ENCODE assay signal across 12 cellular contexts in the genomic region with DNA sequence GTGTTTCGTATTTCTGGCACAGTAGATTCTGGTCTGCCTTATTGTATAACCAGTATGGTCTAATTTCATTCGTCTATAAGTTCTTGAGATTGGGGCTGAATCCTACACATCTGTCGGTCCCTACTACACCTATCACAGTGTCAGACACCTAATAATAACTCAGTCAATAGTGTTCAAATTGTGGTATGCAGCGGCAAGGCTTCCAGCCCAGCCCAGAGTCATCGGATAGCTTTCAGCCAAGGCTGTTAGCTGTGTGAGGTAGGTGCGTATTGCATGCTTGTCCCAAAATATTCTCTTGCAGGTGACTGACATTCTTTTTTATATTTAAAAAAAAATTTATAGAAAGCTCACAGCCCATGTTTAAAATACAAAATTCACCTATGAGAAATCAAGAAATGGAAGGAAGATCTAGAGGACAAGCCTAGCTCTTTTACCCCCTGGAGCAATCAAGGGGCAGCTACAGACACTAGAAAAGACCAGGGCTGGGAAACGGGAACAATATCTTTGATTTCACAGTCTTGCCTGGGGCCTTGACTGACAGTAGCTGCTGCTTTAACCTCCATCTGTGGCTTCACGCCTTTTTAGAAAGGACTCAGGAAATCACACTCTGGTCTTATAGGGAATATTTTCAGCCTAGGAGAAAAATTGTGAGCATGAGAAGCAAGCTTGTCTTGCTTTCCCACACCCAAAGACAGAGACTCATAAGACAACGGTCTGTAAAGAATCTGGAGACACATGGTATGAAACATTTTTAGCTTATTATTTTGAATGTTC. TPM values are rescaled to one million over a fixed set of nuclear protein-coding genes. Genes with fewer than 3 reads are reported as not detected.
DNase-seq lines count a peak whose midpoint lies in the region; ATAC-seq and TF ChIP-seq lines count a peak whose summit lies in the region.
"Had no signal": no experiment of that assay in that cellular context is flagged by ENCODE, and none has a peak within 500 bp of the region (broad histone marks: within the 10 kb centered on the region; RNA-seq: fewer than 3 reads in every experiment).

No MANE protein-coding gene starts in this region.

- POLR2A ChIA-PET in SK-N-SH (lab: Yijun Ruan, JAX) (no interaction called here), WTC11 (lab: Charles Lee) (no interaction called here)

- H3K4me3 Mint-ChIP-seq in WTC11 = no peak overlapping the region
- H3K4me3 Mint-ChIP-seq: activated T-cell treated with anti-CD3 and anti-CD28 coated beads, Interleukin-2, amount 50 U/mL, for 24 hours; IgD-negative memory B cell had no signal

- peaks cover 0 to 8% of the 10 kb centered on the region in 2 experiments; a peak in 2 of 4 replicates for H3K4me1 ChIP-seq in SK-N-SH (ENCODE audit: control insufficient read depth in 1 of 2, insufficient read depth in 2 of 2, low read depth in 1 of 2, low read length in 1 of 2)
- H3K4me1 ChIP-seq in skeletal muscle tissue (ENCODE audit: control insufficient read depth in 3 of 3, insufficient read depth in 3 of 3, low read length in 3 of 3) = peaks cover 0 to 12% (median 4%) of the 10 kb centered on the region in 3 donors
- H3K4me1 ChIP-seq: uterus had no signal

- no peaks in the 10 kb centered on the region for H3K9me3 Mint-ChIP-seq in WTC11
- H3K9me3 Mint-ChIP-seq: activated T-cell treated with anti-CD3 and anti-CD28 coated beads, Interleukin-2, amount 50 U/mL, for 24 hours; IgD-negative memory B cell had no signal

- TF ChIP-seq RAD21 in SK-N-SH (IDR thresholded peaks at IDR 0.05; ENCODE audit: low read length) = no peak

- H4K20me1 ChIP-seq in SK-N-SH (ENCODE audit: insufficient read depth) = no peaks in the 10 kb centered on the region

- H3K36me3 Mint-ChIP-seq in WTC11 = no peaks in the 10 kb centered on the region
- H3K36me3 Mint-ChIP-seq: IgD-negative memory B cell had no signal

- no peak overlapping the region for H3K4me2 ChIP-seq in SK-N-SH

- no peaks in the 10 kb centered on the region for H3F3A ChIP-seq in SK-N-SH (replicated peaks; ENCODE audit: insufficient read depth)

- TF ChIP-seq EP300 in SK-N-SH (IDR thresholded peaks at IDR 0.05; ENCODE audit: borderline replicate concordance in 1 of 2, low read depth in 1 of 2, low read length in 1 of 2) = no peak

- H3K27ac ChIP-seq in SK-N-SH (ENCODE audit: low read depth in 2 of 2, low read length in 1 of 2) (no peak overlapping the region), skeletal muscle tissue (ENCODE audit: low read depth, low read length) (peak overlapping the region; percentile 17)
- H3K27ac ChIP-seq: uterus had no signal

- 71% methylated on average over 9 of the region's 9 CpGs for WGBS in SK-N-SH (ENCODE audit: low lambda C conversion rate)

- no peaks in the 10 kb centered on the region for H3K27me3 Mint-ChIP-seq in WTC11 (ENCODE audit: low read depth)
- H3K27me3 Mint-ChIP-seq: IgD-negative memory B cell had no signal

- H3K4me1 Mint-ChIP-seq in WTC11 = peaks cover 23% of the 10 kb centered on the region

- no peak overlapping the region for H3K9ac ChIP-seq in SK-N-SH
- H3K9ac ChIP-seq in skeletal muscle tissue (ENCODE audit: low read depth in 1 of 3, low read length in 3 of 3) = peak overlapping the region; percentile 24 to 57 (median 33)

- H2AFZ ChIP-seq in SK-N-SH (ENCODE audit: low read depth) = peak overlapping the region; percentile 36; the same call in 1 of the 2 replicates

- no peaks in the 10 kb centered on the region for H3K79me2 ChIP-seq in SK-N-SH (ENCODE audit: insufficient read depth)

- CTCF ChIA-PET in SK-N-SH (lab: Yijun Ruan, JAX) = interaction anchor here (0.7 to 4.3 kb wide), 74 partner anchors 9 to 1638 kb away, joined by 3 to 109 read pairs (median 4); a partner anchor contains a TSS
- CTCF ChIA-PET in WTC11 (lab: Charles Lee) = interaction anchor here (0.6 to 3.2 kb wide), 32 partner anchors 9 to 1187 kb away, joined by 3 to 36 read pairs (median 6); a partner anchor contains a TSS

- H3K27ac Mint-ChIP-seq in WTC11 = peak overlapping the region; percentile 75; the same call in 1 of the 2 replicates
- H3K27ac Mint-ChIP-seq: activated T-cell treated with anti-CD3 and anti-CD28 coated beads, Interleukin-2, amount 50 U/mL, for 24 hours had no signal

- H3K9me3 ChIP-seq in SK-N-SH (no peaks in the 10 kb centered on the region), skeletal muscle tissue (ENCODE audit: control insufficient read depth in 3 of 3, low read length in 3 of 3) (no peaks in the 10 kb centered on the region)
- H3K9me3 ChIP-seq: uterus had no signal

- no peak for DNase-seq in SK-N-SH
- no peak for DNase-seq in WTC11 (ENCODE audit: low spot score)
- DNase-seq in medulla oblongata (ENCODE audit: extremely low spot score) = peak; percentile 13
- DNase-seq in KG1 (lab: John Stamatoyannopoulos, UW) = no peak
- DNase-seq in activated naive CD4-positive, alpha-beta T cell treated with anti-CD3 and anti-CD28 coated beads, Interleukin-2, amount 50 U/mL, for 16 hours = no peak
- DNase-seq in RKO (ENCODE audit: low spot score) = no peak

- H3K9me2 ChIP-seq in SK-N-SH = no peaks in the 10 kb centered on the region

- TF ChIP-seq CTCF in SK-N-SH (IDR thresholded peaks at IDR 0.05) (no peak), WTC11 (IDR thresholded peaks at IDR 0.05) (no peak)

- no peak overlapping the region for H3K4me3 ChIP-seq in SK-N-SH (ENCODE audit: low read depth in 2 of 2, low read length in 1 of 2)
- peak overlapping the region in 2 of 3 donors; percentile 7 to 37 for H3K4me3 ChIP-seq in skeletal muscle tissue (ENCODE audit: low read length in 3 of 3)
- H3K4me3 ChIP-seq: uterus had no signal

- H3K27me3 ChIP-seq in SK-N-SH (ENCODE audit: insufficient read depth) (no peaks in the 10 kb centered on the region), skeletal muscle tissue (ENCODE audit: control insufficient read depth in 3 of 3, insufficient read depth in 3 of 3, low read length in 3 of 3) (no peaks in the 10 kb centered on the region)
- H3K27me3 ChIP-seq: uterus had no signal

- H3K36me3 ChIP-seq in SK-N-SH (replicated peaks in 1 of 2; ENCODE audit: control insufficient read depth in 1 of 2, insufficient read depth in 2 of 2, low read length in 1 of 2) (no peaks in the 10 kb centered on the region), skeletal muscle tissue (ENCODE audit: control insufficient read depth in 3 of 3, insufficient read depth in 3 of 3, low read length in 3 of 3) (no peaks in the 10 kb centered on the region)
- H3K36me3 ChIP-seq: uterus had no signal

- ATAC-seq in SK-N-SH treated with all-trans-retinoic acid at 6 μM for 48 hours (no peak), WTC11 (0 out of 2 replicates have a peak, but pooled peaks have one; percentile 23)

TF ChIP-seq in SK-N-SH, 30 proteins besides CTCF, POLR2A, EP300 and RAD21:
- TF ChIP-seq TEAD4 (IDR thresholded peaks at IDR 0.05; ENCODE audit: borderline replicate concordance, insufficient read depth) = no peak
- TF ChIP-seq, protein P1, sequence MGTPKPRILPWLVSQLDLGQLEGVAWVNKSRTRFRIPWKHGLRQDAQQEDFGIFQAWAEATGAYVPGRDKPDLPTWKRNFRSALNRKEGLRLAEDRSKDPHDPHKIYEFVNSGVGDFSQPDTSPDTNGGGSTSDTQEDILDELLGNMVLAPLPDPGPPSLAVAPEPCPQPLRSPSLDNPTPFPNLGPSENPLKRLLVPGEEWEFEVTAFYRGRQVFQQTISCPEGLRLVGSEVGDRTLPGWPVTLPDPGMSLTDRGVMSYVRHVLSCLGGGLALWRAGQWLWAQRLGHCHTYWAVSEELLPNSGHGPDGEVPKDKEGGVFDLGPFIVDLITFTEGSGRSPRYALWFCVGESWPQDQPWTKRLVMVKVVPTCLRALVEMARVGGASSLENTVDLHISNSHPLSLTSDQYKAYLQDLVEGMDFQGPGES (IDR thresholded peaks at IDR 0.05; ENCODE audit: low read depth, low read length) = 0 out of 2 replicates have a peak, but pooled peaks have one; percentile 2

TF ChIP-seq in WTC11, 78 proteins besides CTCF, POLR2A, EP300 and RAD21:
- TF ChIP-seq ZNF219 (CRISPR knock-in tag; IDR thresholded peaks at IDR 0.05; ENCODE audit: borderline replicate concordance) = no peak
- TF ChIP-seq, protein P2, sequence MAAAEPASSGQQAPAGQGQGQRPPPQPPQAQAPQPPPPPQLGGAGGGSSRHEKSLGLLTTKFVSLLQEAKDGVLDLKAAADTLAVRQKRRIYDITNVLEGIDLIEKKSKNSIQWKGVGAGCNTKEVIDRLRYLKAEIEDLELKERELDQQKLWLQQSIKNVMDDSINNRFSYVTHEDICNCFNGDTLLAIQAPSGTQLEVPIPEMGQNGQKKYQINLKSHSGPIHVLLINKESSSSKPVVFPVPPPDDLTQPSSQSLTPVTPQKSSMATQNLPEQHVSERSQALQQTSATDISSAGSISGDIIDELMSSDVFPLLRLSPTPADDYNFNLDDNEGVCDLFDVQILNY (CRISPR knock-in tag; IDR thresholded peaks at IDR 0.05) = no peak
- no peak for TF ChIP-seq GABPB1 (CRISPR knock-in tag; IDR thresholded peaks at IDR 0.05)
- no peak for TF ChIP-seq SP1 (CRISPR knock-in tag; conservative IDR thresholded peaks at IDR 0.05)
- TF ChIP-seq ZNF121 (CRISPR knock-in tag; IDR thresholded peaks at IDR 0.05) = no peak
- TF ChIP-seq, protein P3, sequence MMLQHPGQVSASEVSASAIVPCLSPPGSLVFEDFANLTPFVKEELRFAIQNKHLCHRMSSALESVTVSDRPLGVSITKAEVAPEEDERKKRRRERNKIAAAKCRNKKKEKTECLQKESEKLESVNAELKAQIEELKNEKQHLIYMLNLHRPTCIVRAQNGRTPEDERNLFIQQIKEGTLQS (CRISPR knock-in tag; conservative IDR thresholded peaks at IDR 0.05) = no peak
- TF ChIP-seq ATF1 (CRISPR knock-in tag; IDR thresholded peaks at IDR 0.05) = no peak
- TF ChIP-seq TEAD1 (CRISPR knock-in tag; IDR thresholded peaks at IDR 0.05) = no peak
- TF ChIP-seq FOXK1 (CRISPR knock-in tag; IDR thresholded peaks at IDR 0.05) = no peak
- TF ChIP-seq, protein P4, sequence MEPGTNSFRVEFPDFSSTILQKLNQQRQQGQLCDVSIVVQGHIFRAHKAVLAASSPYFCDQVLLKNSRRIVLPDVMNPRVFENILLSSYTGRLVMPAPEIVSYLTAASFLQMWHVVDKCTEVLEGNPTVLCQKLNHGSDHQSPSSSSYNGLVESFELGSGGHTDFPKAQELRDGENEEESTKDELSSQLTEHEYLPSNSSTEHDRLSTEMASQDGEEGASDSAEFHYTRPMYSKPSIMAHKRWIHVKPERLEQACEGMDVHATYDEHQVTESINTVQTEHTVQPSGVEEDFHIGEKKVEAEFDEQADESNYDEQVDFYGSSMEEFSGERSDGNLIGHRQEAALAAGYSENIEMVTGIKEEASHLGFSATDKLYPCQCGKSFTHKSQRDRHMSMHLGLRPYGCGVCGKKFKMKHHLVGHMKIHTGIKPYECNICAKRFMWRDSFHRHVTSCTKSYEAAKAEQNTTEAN (CRISPR knock-in tag; IDR thresholded peaks at IDR 0.05) = no peak

RNA-seq across cellular contexts. Expression of a gene that starts 9.5 kb away (rescaled TPM):
- polyA plus RNA-seq in SK-N-SH (2012; rRNA removed) = not detected in 2 replicates
- polyA plus RNA-seq in SK-N-SH (2012; cell fraction: cytosol; rRNA removed) = not detected in 2 replicates
- not detected in 2 replicates for polyA plus RNA-seq in SK-N-SH (2012; cell fraction: nucleus; rRNA removed)
- 0.07 TPM in 2 of 3 replicates, not detected in the other for total RNA-seq in WTC11 (2021)
- total RNA-seq in skeletal muscle tissue = 24.0 TPM
- total RNA-seq: aorta had no signal
- polyA plus RNA-seq: aorta, IgD-negative memory B cell had no signal

RNA-seq across cellular contexts. Expression of a gene that starts 41.4 kb away (rescaled TPM):
- polyA plus RNA-seq in SK-N-SH (2012; rRNA removed) = 125 and 162 TPM in 2 replicates
- 154 and 183 TPM in 2 replicates for polyA plus RNA-seq in SK-N-SH (2012; cell fraction: cytosol; rRNA removed)
- 216 and 258 TPM in 2 replicates for polyA plus RNA-seq in SK-N-SH (2012; cell fraction: nucleus; rRNA removed)
- 21.4 to 24.1 TPM (median 23.3 TPM) in 3 replicates for total RNA-seq in WTC11 (2021)
- total RNA-seq in skeletal muscle tissue = 53.8 TPM

Comparison
In these comparisons a context has a peak if more than half of its experiments do, and no peak if none do; other contexts are left out.
1. H3K4me3 ChIP-seq: peak in skeletal muscle tissue (2 of 3); none in SK-N-SH (0 of 2).
2. RNA of a gene that starts 9.5 kb away (total RNA-seq): 24.0 TPM in skeletal muscle tissue (single experiment); 0.07 TPM in WTC11; every median in the first group is over 10 times any median in the second.